ENCODE assay signal across 26 cellular contexts in the genomic region with DNA sequence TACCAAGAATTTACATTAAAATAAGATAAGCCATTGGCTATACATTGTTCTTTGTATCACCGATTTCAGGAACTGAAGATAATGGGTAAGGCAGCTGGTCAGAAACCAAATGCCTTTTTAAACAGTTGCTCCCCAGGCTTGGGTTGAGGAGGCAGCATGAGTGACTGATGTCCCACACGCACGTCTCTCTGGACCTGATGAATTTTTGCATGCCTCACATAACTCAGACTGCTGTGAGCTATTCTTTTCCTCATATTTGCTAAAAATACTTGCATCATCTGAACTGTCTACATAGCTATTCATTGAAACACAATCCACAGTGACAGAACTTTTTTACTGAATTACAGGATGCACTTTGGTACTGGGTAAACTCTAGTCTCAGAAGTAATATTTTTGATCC.
A peak's percentile ranks its signal among the peaks of the same experiment; 100 is the strongest.
DNase-seq lines count a peak whose midpoint lies in the region; ATAC-seq and TF ChIP-seq lines count a peak whose summit lies in the region.
"Had no signal": no experiment of that assay in that cellular context is flagged by ENCODE, and none has a peak within 500 bp of the region (broad histone marks: within the 10 kb centered on the region; RNA-seq: fewer than 3 reads in every experiment).

No MANE protein-coding gene starts in this region.

- ATAC-seq in HG02981 (IDR thresholded peaks at IDR 0.05; ENCODE audit: unreplicated experiment) (no peak), GM21515 (IDR thresholded peaks at IDR 0.05; ENCODE audit: unreplicated experiment) (no peak)
- ATAC-seq: activated CD8-positive, alpha-beta T cell treated with anti-CD3 and anti-CD28 coated beads for 36 hours; effector memory CD8-positive, alpha-beta T cell; GM12878; stimulated activated naive CD8-positive, alpha-beta T cell treated with anti-CD3 and anti-CD28 coated beads, Interleukin-15, amount 100 ng/mL, for 72 hours; T-cell had no signal

- H3K27me3 ChIP-seq in left ventricle myocardium inferior (ENCODE audit: low read depth) (no peaks in the 10 kb centered on the region), brain microvascular endothelial cell (replicated peaks) (no peaks in the 10 kb centered on the region)
- H3K27me3 ChIP-seq: colonic mucosa, esophagus muscularis mucosa, neural progenitor cell, sigmoid colon, thyroid gland had no signal

- no peak for TF ChIP-seq CTCF in left ventricle myocardium inferior (IDR thresholded peaks at IDR 0.05; ENCODE audit: borderline replicate concordance)
- no peak for TF ChIP-seq CTCF in brain microvascular endothelial cell (IDR thresholded peaks at IDR 0.05; ENCODE audit: low read depth, low read length, missing control alignments)

- in situ Hi-C loops in brain microvascular endothelial cell (cut with HindIII; ENCODE audit: low pct_ligation_motif_present, low sequenced_read_pairs): no loop called here

- intact Hi-C loops in left ventricle myocardium inferior (cut with micrococcal nuclease): no loop called here
- intact Hi-C loops in cardiac septum (cut with DNase I): no loop called here

- DNase-seq in left ventricle myocardium inferior: no peak
- DNase-seq in cardiac septum (ENCODE audit: low spot score): no peak
- DNase-seq in brain microvascular endothelial cell: peak; percentile 58
- DNase-seq in hepatic stellate cell (ENCODE audit: low spot score): peak; percentile 3
- DNase-seq in NCI-H187 (lab: John Stamatoyannopoulos, UW): no peak
- no peak for DNase-seq in UCSD-AML1 (lab: John Stamatoyannopoulos, UW; ENCODE audit: unreplicated experiment)
- DNase-seq: activated CD4-positive, CD25-positive, alpha-beta regulatory T cell treated with anti-CD3 and anti-CD28 coated beads, Interleukin-2, amount 50 U/mL, for 72 hours; activated CD8-positive, alpha-beta T cell treated with anti-CD3 and anti-CD28 coated beads for 36 hours; activated effector memory CD4-positive, alpha-beta T cell treated with Interleukin-2 at 50 U/mL for 16 hours; activated naive CD8-positive, alpha-beta T cell treated with anti-CD3 and anti-CD28 coated beads for 36 hours; activated T-cell treated with anti-CD3 and anti-CD28 coated beads for 4 hours; colonic mucosa; effector memory CD8-positive, alpha-beta T cell; KG1; NCI-H1436 treated with DMSO at 0.1 percent for 48 hours; PC-9; sigmoid colon; stimulated activated naive CD8-positive, alpha-beta T cell treated with anti-CD3 and anti-CD28 coated beads, Interleukin-15, amount 100 ng/mL, for 72 hours; T-cell; thyroid gland had no signal

- no peaks in the 10 kb centered on the region for H3K36me3 ChIP-seq in left ventricle myocardium inferior
- H3K36me3 ChIP-seq in brain microvascular endothelial cell (replicated peaks): no peaks in the 10 kb centered on the region
- H3K36me3 ChIP-seq: colonic mucosa, esophagus muscularis mucosa, neural progenitor cell, sigmoid colon, thyroid gland had no signal

- H3K27ac ChIP-seq in left ventricle myocardium inferior (replicated peaks) (peak overlapping the region; percentile 61), brain microvascular endothelial cell (no peak overlapping the region)
- H3K27ac ChIP-seq: 22Rv1, colonic mucosa, neural progenitor cell, PC-9, thyroid gland had no signal

- H3K9me3 ChIP-seq in left ventricle myocardium inferior (replicated peaks): no peaks in the 10 kb centered on the region
- H3K9me3 ChIP-seq: colonic mucosa, esophagus muscularis mucosa, sigmoid colon, thyroid gland had no signal

- H3K4me3 ChIP-seq in left ventricle myocardium inferior (no peak overlapping the region), brain microvascular endothelial cell (ENCODE audit: low read depth, low read length) (no peak overlapping the region)
- H3K4me3 ChIP-seq: colonic mucosa, esophagus muscularis mucosa, GM12878, neural progenitor cell, PC-9, sigmoid colon, thyroid gland had no signal

- H3K4me1 ChIP-seq in left ventricle myocardium inferior: peaks cover 27% of the 10 kb centered on the region
- H3K4me1 ChIP-seq: colonic mucosa, thyroid gland had no signal

Comparison
In these comparisons a context has a peak if more than half of its experiments do, and no peak if none do; other contexts are left out.
1. DNase-seq: peak in brain microvascular endothelial cell (single experiment) and hepatic stellate cell (single experiment); none in left ventricle myocardium inferior (single experiment), cardiac septum (single experiment), NCI-H187 (0 of 2) and UCSD-AML1 (single experiment).